Comparison of ENCODE assay signal across 27 cellular contexts in genomic region chr17:36474571-36474970, GRCh38.
"Had no signal": no experiment of that assay in that cellular context is flagged by ENCODE, and none has a peak within 500 bp of the region (broad histone marks: within the 10 kb centered on the region; RNA-seq: fewer than 3 reads in every experiment).

No MANE protein-coding gene starts in this region.

- H3K36me3 ChIP-seq: ovary, right lobe of liver, sigmoid colon, suprapubic skin, tibial artery, transverse colon, upper lobe of right lung, uterus had no signal

- H3K4me1 Mint-ChIP-seq: naive thymus-derived CD8-positive, alpha-beta T cell; nephron progenitor cell; neural crest cell; stimulated activated naive CD8-positive, alpha-beta T cell treated with anti-CD3 and anti-CD28 coated beads, Interleukin-15, amount 100 ng/mL, for 72 hours had no signal

- H3K27ac ChIP-seq: ovary, parathyroid adenoma, psoas muscle, right lobe of liver, sigmoid colon, suprapubic skin, testis, tibial artery, transverse colon, upper lobe of right lung, uterus had no signal

- H3K27ac Mint-ChIP-seq: naive thymus-derived CD8-positive, alpha-beta T cell; natural killer cell treated with Interleukin-12 subunit alpha and Interleukin-12 subunit beta and Interleukin-15 and Interleukin-18, amount 100 ng/mL, for 72 hours; nephron progenitor cell; progenitor cell of endocrine pancreas; stimulated activated memory B cell treated with anti-CD40 and anti-IgM and Interleukin-4, amounts not matched to agents 10 μg/mL and 1 μg/mL and 100 μg/mL, for 72 hours; stimulated activated naive CD8-positive, alpha-beta T cell treated with anti-CD3 and anti-CD28 coated beads, Interleukin-15, amount 100 ng/mL, for 72 hours; type B pancreatic cell had no signal

- H3K9me3 ChIP-seq: ovary, psoas muscle, right lobe of liver, sigmoid colon, suprapubic skin, testis, tibial artery, transverse colon, upper lobe of right lung, uterus had no signal

- H3K9me3 Mint-ChIP-seq: naive thymus-derived CD8-positive, alpha-beta T cell; natural killer cell treated with Interleukin-12 subunit alpha and Interleukin-12 subunit beta and Interleukin-15 and Interleukin-18, amount 100 ng/mL, for 72 hours; nephron progenitor cell; neural crest cell; stimulated activated memory B cell treated with anti-CD40 and anti-IgM and Interleukin-4, amounts not matched to agents 10 μg/mL and 1 μg/mL and 100 μg/mL, for 72 hours; stimulated activated naive CD8-positive, alpha-beta T cell treated with anti-CD3 and anti-CD28 coated beads, Interleukin-15, amount 100 ng/mL, for 72 hours; type B pancreatic cell had no signal

- H3K36me3 Mint-ChIP-seq: naive thymus-derived CD8-positive, alpha-beta T cell; natural killer cell treated with Interleukin-12 subunit alpha and Interleukin-12 subunit beta and Interleukin-15 and Interleukin-18, amount 100 ng/mL, for 72 hours; stimulated activated memory B cell treated with anti-CD40 and anti-IgM and Interleukin-4, amounts not matched to agents 10 μg/mL and 1 μg/mL and 100 μg/mL, for 72 hours; type B pancreatic cell had no signal

- H3K4me3 ChIP-seq: ovary, psoas muscle, right lobe of liver, sigmoid colon, suprapubic skin, testis, tibial artery, transverse colon, upper lobe of right lung, uterus had no signal

- H3K4me3 Mint-ChIP-seq: naive thymus-derived CD8-positive, alpha-beta T cell; natural killer cell treated with Interleukin-12 subunit alpha and Interleukin-12 subunit beta and Interleukin-15 and Interleukin-18, amount 100 ng/mL, for 72 hours; nephron progenitor cell; neural crest cell; stimulated activated memory B cell treated with anti-CD40 and anti-IgM and Interleukin-4, amounts not matched to agents 10 μg/mL and 1 μg/mL and 100 μg/mL, for 72 hours; stimulated activated naive CD8-positive, alpha-beta T cell treated with anti-CD3 and anti-CD28 coated beads, Interleukin-15, amount 100 ng/mL, for 72 hours; type B pancreatic cell had no signal

- H3K27me3 ChIP-seq: ovary, right lobe of liver, testis, uterus had no signal

- H3K4me1 ChIP-seq: parathyroid adenoma, psoas muscle, right lobe of liver, sigmoid colon, suprapubic skin, testis, tibial artery, transverse colon, upper lobe of right lung, uterus had no signal

- H3K9ac ChIP-seq: parathyroid adenoma had no signal

- ATAC-seq: naive thymus-derived CD8-positive, alpha-beta T cell; psoas muscle; right lobe of liver; stimulated activated memory B cell treated with anti-CD40 and anti-IgM and Interleukin-4, amounts not matched to agents 10 μg/mL and 1 μg/mL and 100 μg/mL, for 72 hours; stimulated activated naive CD8-positive, alpha-beta T cell treated with anti-CD3 and anti-CD28 coated beads, Interleukin-15, amount 100 ng/mL, for 72 hours; stimulated activated naive CD8-positive, alpha-beta T cell treated with anti-CD3 and anti-CD28 coated beads, Interleukin-15, Interleukin-2, amounts not matched to agents 100 U/mL and 50 U/mL, for 24 hours had no signal

- DNase-seq: naive thymus-derived CD8-positive, alpha-beta T cell; nephron progenitor cell; ovary; psoas muscle; right cardiac atrium; sigmoid colon; small intestine; stimulated activated CD4-positive, alpha-beta T cell treated with anti-CD3 and anti-CD28 coated beads, Interleukin-15, amount 100 ng/mL, for 24 hours; stimulated activated CD4-positive, alpha-beta T cell treated with anti-CD3 and anti-CD28 coated beads, Interleukin-4, amount 100 ng/mL, for 1 hour; stimulated activated CD4-positive, alpha-beta T cell treated with anti-CD3 and anti-CD28 coated beads, Interleukin-4, amount 100 ng/mL, for 4 hours; stimulated activated CD8-positive, alpha-beta memory T cell treated with anti-CD3 and anti-CD28 coated beads, Interleukin-4, amount 100 ng/mL, for 48 hours; stimulated activated naive CD4-positive, alpha-beta T cell; stimulated activated naive CD8-positive, alpha-beta T cell treated with anti-CD3 and anti-CD28 coated beads, Interleukin-15, amount 100 ng/mL, for 72 hours; stimulated activated naive CD8-positive, alpha-beta T cell treated with anti-CD3 and anti-CD28 coated beads, Interleukin-15, Interleukin-2, amounts not matched to agents 100 U/mL and 50 U/mL, for 24 hours; testis; tibial artery; transverse colon; upper lobe of right lung; uterus had no signal
